6 cellular contexts compared by ENCODE assay signal in the genomic region with DNA sequence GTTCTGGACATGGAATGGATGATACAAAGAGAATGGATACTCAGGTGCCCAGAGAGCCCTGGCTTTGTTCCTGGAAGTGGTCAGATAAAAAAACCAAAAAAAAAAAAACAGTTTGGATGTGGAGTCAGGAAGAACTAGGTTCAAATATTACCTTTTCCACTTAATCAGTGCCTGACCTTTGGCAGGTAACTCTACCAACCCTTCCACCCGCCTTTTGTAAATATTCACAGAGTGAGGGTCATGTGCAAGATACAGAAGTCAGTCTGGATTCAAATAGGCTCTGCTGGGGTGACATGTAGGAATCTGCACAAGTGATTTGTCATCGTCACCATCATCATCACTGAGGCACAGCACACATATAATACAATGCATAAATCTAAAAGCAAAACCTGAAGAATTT.
"Had no signal": no experiment of that assay in that cellular context is flagged by ENCODE, and none has a peak within 500 bp of the region (broad histone marks: within the 10 kb centered on the region; RNA-seq: fewer than 3 reads in every experiment).

No MANE protein-coding gene starts in this region.

- H3K4me3 ChIP-seq: GM23338 had no signal

- DNase-seq: H9, HCEC 1CT had no signal

- FAIRE-seq: H1, H54, HTR-8/SVneo had no signal

- ATAC-seq: GM23338 had no signal

- H2AFZ ChIP-seq: GM23338 had no signal

- H3K4me2 ChIP-seq: GM23338 had no signal
